Comparison of ENCODE assay signal across 12 cellular contexts in the genomic region with DNA sequence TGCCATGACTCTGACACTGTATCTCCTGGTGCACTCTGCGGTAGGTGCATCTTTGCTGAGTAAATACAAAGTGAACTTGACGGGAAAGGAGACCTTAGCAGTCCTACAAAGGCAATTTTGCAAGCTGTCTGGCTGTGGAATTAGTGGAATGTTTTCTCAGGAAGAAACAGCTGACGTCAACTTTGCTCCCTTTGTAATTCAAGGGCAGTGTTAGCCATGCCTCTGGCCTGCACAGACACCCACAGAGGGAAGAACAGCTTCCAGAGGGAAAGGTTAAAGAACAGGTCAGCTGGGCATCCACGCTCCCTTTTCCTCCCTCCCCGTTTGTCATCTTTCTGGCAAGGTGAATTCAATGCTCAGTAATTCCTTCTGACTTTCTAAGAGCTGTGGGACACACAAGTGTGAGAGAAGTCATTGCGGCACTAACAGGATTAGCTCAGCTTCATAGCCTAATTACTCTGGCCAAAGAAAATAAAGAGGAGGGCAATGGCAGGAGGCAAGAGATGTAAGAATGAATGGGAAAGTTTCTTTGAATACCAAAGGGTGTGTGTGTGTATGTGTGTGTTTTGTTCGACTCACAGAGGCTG.
DNase-seq lines count a peak whose midpoint lies in the region; ATAC-seq and TF ChIP-seq lines count a peak whose summit lies in the region.
"Had no signal": no experiment of that assay in that cellular context is flagged by ENCODE, and none has a peak within 500 bp of the region (broad histone marks: within the 10 kb centered on the region; RNA-seq: fewer than 3 reads in every experiment).

No MANE protein-coding gene starts in this region.

- no peak for ATAC-seq in activated T-helper 17 cell treated with anti-CD3 and anti-CD28 coated beads, Interleukin-2, amount 50 U/mL, for 72 hours (replicated peaks)
- ATAC-seq: Panc1 had no signal

- H3T11ph ChIP-seq in H9 (ENCODE audit: low read length), result no peak overlapping the region

- no peaks in the 10 kb centered on the region for H3K27me3 Mint-ChIP-seq in H9 (ENCODE audit: low read depth)
- H3K27me3 Mint-ChIP-seq in activated T-helper 17 cell treated with anti-CD3 and anti-CD28 coated beads, Interleukin-2, amount 50 U/mL, for 72 hours, result no peaks in the 10 kb centered on the region

- H3K23me2 ChIP-seq in H9 (ENCODE audit: insufficient read length, low read depth, low read length, poor library complexity, severe bottlenecking), result no peaks in the 10 kb centered on the region

- no peak overlapping the region for H3K14ac ChIP-seq in H9 (ENCODE audit: insufficient read depth, low read length)

- no peak overlapping the region for H3K9ac ChIP-seq in H9 (ENCODE audit: extremely low read depth, insufficient read length, low read length)

- peaks cover 0 to 3% (median 0%) of the 10 kb centered on the region in 3 experiments; a peak in 1 of 7 replicates for H3K36me3 Mint-ChIP-seq in H9 (ENCODE audit: insufficient read depth in 1 of 3, low read depth in 3 of 3)
- H3K36me3 Mint-ChIP-seq in activated T-helper 17 cell treated with anti-CD3 and anti-CD28 coated beads, Interleukin-2, amount 50 U/mL, for 72 hours (ENCODE audit: low read depth), result no peaks in the 10 kb centered on the region

- H2BK5ac ChIP-seq in H9 (ENCODE audit: insufficient read length, low read length), result no peak overlapping the region

- no CpG with 5 or more reads among the region's 7 CpGs for WGBS in H9 (ENCODE audit: extremely low coverage, insufficient read length, low lambda C conversion rate)

- H3K79me1 ChIP-seq in H9 (ENCODE audit: insufficient read depth, low read depth, low read length, poor library complexity, severe bottlenecking), result no peaks in the 10 kb centered on the region

- no peak overlapping the region for H2BK20ac ChIP-seq in H9 (ENCODE audit: low read depth, low read length, poor library complexity, severe bottlenecking)

- no peaks in the 10 kb centered on the region for H3K79me2 ChIP-seq in H9 (ENCODE audit: insufficient read depth, low read length)

- no peak overlapping the region for H4K8ac ChIP-seq in H9 (replicated peaks; ENCODE audit: insufficient read length, low read depth, low read length)

- TF ChIP-seq CTCF in H9 (conservative IDR thresholded peaks at IDR 0.05) (no peak), choroid plexus epithelial cell (conservative IDR thresholded peaks at IDR 0.05; ENCODE audit: low read depth, low read length) (no peak), retinal pigment epithelial cell (conservative IDR thresholded peaks at IDR 0.05; ENCODE audit: low read depth, low read length) (no peak)

- no peak overlapping the region for H2AK5ac ChIP-seq in H9 (ENCODE audit: insufficient read length, low read length)

- H4K91ac ChIP-seq in H9 (ENCODE audit: insufficient read length, low read depth, low read length), result no peak overlapping the region

- peak; percentile 68 for DNase-seq in H9
- peak; percentile 90 for DNase-seq in choroid plexus epithelial cell (ENCODE audit: low read depth)
- peak; percentile 57 for DNase-seq in iPS-NIHi7 (ENCODE audit: extremely low spot score)
- peak; percentile 96 for DNase-seq in retinal pigment epithelial cell (ENCODE audit: low read depth)
- no peak for DNase-seq in stimulated activated CD4-positive, alpha-beta T cell treated with anti-CD3 and anti-CD28 coated beads, Interleukin-4, amount 100 ng/mL, for 4 hours
- DNase-seq in NOMO-1 treated with dmso at 0.1 percent for 144 hours (lab: John Stamatoyannopoulos, UW; ENCODE audit: unreplicated experiment), result no peak
- no peak for DNase-seq in stimulated activated CD4-positive, alpha-beta T cell treated with anti-CD3 and anti-CD28 coated beads, Interleukin-1b, Interleukin-23, amount 100 ng/mL, for 48 hours
- DNase-seq: activated CD4-positive, alpha-beta T cell treated with anti-CD3 and anti-CD28 coated beads, Interleukin-2, amount 50 U/mL, for 1 hour; caudate nucleus; DMS 273 treated with DMSO at 0.1 percent for 48 hours had no signal

- no peak overlapping the region for H4K5ac ChIP-seq in H9 (ENCODE audit: insufficient read length, low read depth, low read length)

- no peak overlapping the region for H2AFZ ChIP-seq in H9 (ENCODE audit: low read length)

- no peak overlapping the region for H3K56ac ChIP-seq in H9 (ENCODE audit: insufficient read length, low read depth, low read length)

- peak overlapping the region; percentile 11 for H3K4me2 ChIP-seq in H9 (ENCODE audit: insufficient read depth, insufficient read length, low read length)

- H3K4me1 ChIP-seq in H9 (ENCODE audit: insufficient read depth, low read length), result peaks cover 7% of the 10 kb centered on the region; the same call in 1 of the 2 replicates

- H3K27me3 ChIP-seq in H9 (ENCODE audit: insufficient read depth, low read length), result no peaks in the 10 kb centered on the region

- H3K27ac ChIP-seq in H9 (ENCODE audit: insufficient read length, low read depth, low read length), result no peak overlapping the region

- no peak overlapping the region for H3K4ac ChIP-seq in H9 (ENCODE audit: low read depth, low read length)

- H2BK12ac ChIP-seq in H9 (ENCODE audit: insufficient read length, low read depth, low read length), result no peak overlapping the region

- no peak overlapping the region for H3K4me3 ChIP-seq in choroid plexus epithelial cell (ENCODE audit: low read depth, low read length)
- H3K4me3 ChIP-seq in retinal pigment epithelial cell (ENCODE audit: low read length), result peak overlapping the region; percentile 15

- no peaks in the 10 kb centered on the region for H4K20me1 ChIP-seq in H9 (ENCODE audit: control insufficient read depth, insufficient read depth, insufficient read length)

- no peak overlapping the region for H2BK120ac ChIP-seq in H9 (ENCODE audit: low read depth, low read length, poor library complexity, severe bottlenecking)

- no peak overlapping the region for H2BK15ac ChIP-seq in H9 (ENCODE audit: low read depth, low read length)

- H3K23ac ChIP-seq in H9 (ENCODE audit: insufficient read length, low read depth, low read length), result no peak overlapping the region

- H3K4me1 Mint-ChIP-seq in H9, result peaks cover 20 to 22% of the 10 kb centered on the region in 2 experiments
- no peaks in the 10 kb centered on the region for H3K4me1 Mint-ChIP-seq in activated T-helper 17 cell treated with anti-CD3 and anti-CD28 coated beads, Interleukin-2, amount 50 U/mL, for 72 hours

- peak overlapping the region; percentile 37 to 88 (median 62); a peak in 6 of 7 replicates for H3K27ac Mint-ChIP-seq in H9
- no peak overlapping the region for H3K27ac Mint-ChIP-seq in activated T-helper 17 cell treated with anti-CD3 and anti-CD28 coated beads, Interleukin-2, amount 50 U/mL, for 72 hours

- no peaks in the 10 kb centered on the region for H3K9me3 ChIP-seq in H9 (ENCODE audit: control insufficient read depth, low read depth, low read length)

- no peak overlapping the region for H3K4me3 Mint-ChIP-seq in H9
- no peak overlapping the region for H3K4me3 Mint-ChIP-seq in activated T-helper 17 cell treated with anti-CD3 and anti-CD28 coated beads, Interleukin-2, amount 50 U/mL, for 72 hours

- no peak overlapping the region for H3K18ac ChIP-seq in H9 (ENCODE audit: insufficient read length, low read depth, low read length)

- no peaks in the 10 kb centered on the region for H3K9me3 Mint-ChIP-seq in H9
- H3K9me3 Mint-ChIP-seq in activated T-helper 17 cell treated with anti-CD3 and anti-CD28 coated beads, Interleukin-2, amount 50 U/mL, for 72 hours, result peaks cover 12% of the 10 kb centered on the region

Comparison
In these comparisons a context has a peak if more than half of its experiments do, and no peak if none do; other contexts are left out.
1. DNase-seq: peak in H9 (single experiment), choroid plexus epithelial cell (single experiment), iPS-NIHi7 (single experiment) and retinal pigment epithelial cell (single experiment); none in stimulated activated CD4-positive, alpha-beta T cell treated with anti-CD3 and anti-CD28 coated beads, Interleukin-4, amount 100 ng/mL, for 4 hours (0 of 2), NOMO-1 treated with dmso at 0.1 percent for 144 hours (single experiment) and stimulated activated CD4-positive, alpha-beta T cell treated with anti-CD3 and anti-CD28 coated beads, Interleukin-1b, Interleukin-23, amount 100 ng/mL, for 48 hours (single experiment).